8 cellular contexts compared by ENCODE assay signal in genomic region chr11:78039391-78039918, GRCh38. TPM values are rescaled to one million over a fixed set of nuclear protein-coding genes. Genes with fewer than 3 reads are reported as not detected.
DNase-seq lines count a peak whose midpoint lies in the region; ATAC-seq and TF ChIP-seq lines count a peak whose summit lies in the region.

No MANE protein-coding gene starts in this region.

- no peaks in the 10 kb centered on the region for H3K4me1 ChIP-seq in psoas muscle

- H3K4me3 Mint-ChIP-seq in chondrocyte (ENCODE audit: unreplicated experiment) = peak overlapping the region; percentile 70

- no peak for TF ChIP-seq CTCF in chondrocyte (IDR thresholded peaks at IDR 0.05)
- TF ChIP-seq CTCF in psoas muscle (IDR thresholded peaks at IDR 0.05) = no peak

- intact Hi-C loops in psoas muscle (cut with DNase I) = no loop called here

- peak; percentile 31 for ATAC-seq in GM18517 (IDR thresholded peaks at IDR 0.05; ENCODE audit: unreplicated experiment)
- no peak for ATAC-seq in psoas muscle
- no peak for ATAC-seq in HG03108 (IDR thresholded peaks at IDR 0.05; ENCODE audit: unreplicated experiment)
- no peak for ATAC-seq in GM19395 (IDR thresholded peaks at IDR 0.05; ENCODE audit: unreplicated experiment)

- peaks cover 51% of the 10 kb centered on the region for H3K4me1 Mint-ChIP-seq in chondrocyte (ENCODE audit: low read depth)

- WGBS in psoas muscle, 3 donors = 68 to 83% (median 71%) methylated on average over 4 of the region's 4 CpGs

- H3K36me3 Mint-ChIP-seq in chondrocyte (ENCODE audit: low read depth) = no peaks in the 10 kb centered on the region

- DNase-seq in M059J (ENCODE audit: low read depth) (peak; percentile 37), chondrocyte (ENCODE audit: low spot score) (no peak), psoas muscle (no peak), NCI-H510A (lab: John Stamatoyannopoulos, UW) (no peak)
- no peak for DNase-seq in stimulated activated CD4-positive, alpha-beta T cell treated with anti-CD3 and anti-CD28 coated beads, Interleukin-2, amount 100 ng/mL, for 24 hours

- H3K27ac ChIP-seq in psoas muscle = peak overlapping the region; percentile 73

- H3K9me3 Mint-ChIP-seq in chondrocyte (ENCODE audit: low read depth) = no peaks in the 10 kb centered on the region

- H3K9me3 ChIP-seq in psoas muscle = no peaks in the 10 kb centered on the region

- H3K27ac Mint-ChIP-seq in chondrocyte (ENCODE audit: unreplicated experiment) = peak overlapping the region; percentile 100

- H3K36me3 ChIP-seq in psoas muscle (ENCODE audit: insufficient read depth in 1 of 2, low read depth in 1 of 2) = no peaks in the 10 kb centered on the region

- no peaks in the 10 kb centered on the region for H3K27me3 Mint-ChIP-seq in chondrocyte (ENCODE audit: low read depth)

- no peaks in the 10 kb centered on the region for H3K27me3 ChIP-seq in psoas muscle (ENCODE audit: insufficient read depth in 3 of 3, low read length in 2 of 3)

- no peak overlapping the region for H3K4me3 ChIP-seq in psoas muscle

RNA-seq across cellular contexts. Expression of gene KCTD14, which starts 16.4 kb away (rescaled TPM):
- 11.4 and 15.1 TPM in 2 replicates for total RNA-seq in M059J (2014; rRNA removed; shearing (Covaris generic))
- 0.36 to 0.48 TPM (median 0.47 TPM) in 3 replicates for total RNA-seq in chondrocyte
- under 1 TPM in 2 of 4 donors, not detected in 2; 0.18 to 0.32 TPM for total RNA-seq in psoas muscle
- under 1 TPM; 0.12 to 0.27 (median 0.18) TPM for polyA plus RNA-seq in psoas muscle

RNA-seq across cellular contexts. Expression of gene THRSP, which starts 24.2 kb away (rescaled TPM):
- not detected in 2 replicates for total RNA-seq in M059J (2014; rRNA removed; shearing (Covaris generic))
- total RNA-seq in chondrocyte (not detected in 3 replicates), psoas muscle (1 to 10 TPM in 2 of 4 donors, under 1 TPM in 2; 0.24 to 5.6 (median 1.6) TPM)
- polyA plus RNA-seq in psoas muscle = 1 to 10 TPM in 2 of 3 donors, under 1 TPM in 1; 0.61 to 7.2 (median 2.2) TPM

RNA-seq across cellular contexts. Expression of gene NDUFC2, which starts 40.2 kb away (rescaled TPM):
- 168 and 218 TPM in 2 replicates for total RNA-seq in M059J (2014; rRNA removed; shearing (Covaris generic))
- total RNA-seq in chondrocyte = 172 to 185 TPM (median 175 TPM) in 3 replicates
- 100 to 1,000 TPM; 223 to 309 (median 252) TPM for total RNA-seq in psoas muscle
- polyA plus RNA-seq in psoas muscle = 100 to 1,000 TPM; 224 to 350 (median 264) TPM

RNA-seq across cellular contexts. Expression of gene INTS4, which starts 45.0 kb away (rescaled TPM):
- 20.4 and 21.8 TPM in 2 replicates for total RNA-seq in M059J (2014; rRNA removed; shearing (Covaris generic))
- 26.9 to 34.1 TPM (median 27.8 TPM) in 3 replicates for total RNA-seq in chondrocyte
- total RNA-seq in psoas muscle = 10 to 100 TPM; 12.1 to 18.6 (median 14.6) TPM
- 10 to 100 TPM; 10.1 to 15.1 (median 12.6) TPM for polyA plus RNA-seq in psoas muscle
